10 cellular contexts compared by ENCODE assay signal in genomic region chr6:154653853-154654252, GRCh38.
DNase-seq lines count a peak whose midpoint lies in the region; ATAC-seq, FAIRE-seq and TF ChIP-seq lines count a peak whose summit lies in the region.
"Had no signal": no experiment of that assay in that cellular context is flagged by ENCODE, and none has a peak within 500 bp of the region (broad histone marks: within the 10 kb centered on the region; RNA-seq: fewer than 3 reads in every experiment).

No MANE protein-coding gene starts in this region.

- H3K27ac ChIP-seq in body of pancreas (peak overlapping the region in 2 of 4 donors; percentile 50 to 62), kidney (ENCODE audit: low read depth in 2 of 2, low read length in 2 of 2) (no peak overlapping the region), thoracic aorta (no peak overlapping the region)

- H3K36me3 ChIP-seq in body of pancreas (replicated peaks in 1 of 2; ENCODE audit: insufficient read depth in 1 of 2, low read depth in 2 of 2) (no peaks in the 10 kb centered on the region), kidney (ENCODE audit: control insufficient read depth in 1 of 2, insufficient read depth in 2 of 2, low read length in 2 of 2) (no peaks in the 10 kb centered on the region), thoracic aorta (no peaks in the 10 kb centered on the region)

- TF ChIP-seq CTCF in HFFc6 (IDR thresholded peaks at IDR 0.05) (no peak), body of pancreas (IDR thresholded peaks at IDR 0.05) (no peak), kidney (IDR thresholded peaks at IDR 0.05; ENCODE audit: borderline replicate concordance, extremely low read depth, insufficient read depth) (no peak), thoracic aorta (IDR thresholded peaks at IDR 0.05) (no peak)

- 49 to 57% methylated on average over 4 of the region's 4 CpGs for WGBS in body of pancreas, 2 donors

- FAIRE-seq in kidney (lab: Jason Lieb, UNC), result peak; percentile 52

- ATAC-seq in body of pancreas, result peak; percentile 74
- peak; percentile 70 for ATAC-seq in thoracic aorta (ENCODE audit: insufficient number of reproducible peaks, low FRiP score, low read depth)
- no peak for ATAC-seq in HG02571 (IDR thresholded peaks at IDR 0.05; ENCODE audit: unreplicated experiment)
- ATAC-seq in GM21360 (IDR thresholded peaks at IDR 0.05; ENCODE audit: unreplicated experiment), result no peak
- no peak for ATAC-seq in HG03159 (IDR thresholded peaks at IDR 0.05; ENCODE audit: unreplicated experiment)
- ATAC-seq in HG03442 (IDR thresholded peaks at IDR 0.05; ENCODE audit: unreplicated experiment), result no peak

- peak in 1 of 3 donors; percentile 40 for TF ChIP-seq POLR2A in body of pancreas (IDR thresholded peaks at IDR 0.05)

- DNase-seq in HFFc6, result peak; percentile 58
- DNase-seq in body of pancreas, result peak in 3 of 4 donors; percentile 13 to 38 (median 22)
- no peak for DNase-seq in kidney
- DNase-seq in thoracic aorta (ENCODE audit: low spot score), result peak; percentile 19
- DNase-seq: activated CD4-positive, alpha-beta T cell treated with anti-CD3 and anti-CD28 coated beads, Interleukin-2, amount 10 ng/mL, durations not matched to agents 24 days and 14 days; NCI-H748 treated with DMSO at 0.1 percent for 48 hours had no signal

- H3K4me3 Mint-ChIP-seq in HFFc6, result peak overlapping the region; percentile 74
- H3K4me3 Mint-ChIP-seq: activated CD4-positive, alpha-beta T cell treated with anti-CD3 and anti-CD28 coated beads, Interleukin-2, amount 10 ng/mL, durations not matched to agents 24 days and 14 days had no signal

- H3K36me3 Mint-ChIP-seq in HFFc6 (ENCODE audit: low read depth), result no peaks in the 10 kb centered on the region

- H3K9me3 ChIP-seq in body of pancreas (no peaks in the 10 kb centered on the region), kidney (ENCODE audit: control insufficient read depth in 1 of 2, low read length in 2 of 2) (no peaks in the 10 kb centered on the region), thoracic aorta (no peaks in the 10 kb centered on the region)

- peaks cover 18% of the 10 kb centered on the region for H3K4me1 Mint-ChIP-seq in HFFc6 (ENCODE audit: low read depth)
- H3K4me1 Mint-ChIP-seq: activated CD4-positive, alpha-beta T cell treated with anti-CD3 and anti-CD28 coated beads, Interleukin-2, amount 10 ng/mL, durations not matched to agents 24 days and 14 days had no signal

- H3K27ac Mint-ChIP-seq in HFFc6, result peak overlapping the region; percentile 52
- H3K27ac Mint-ChIP-seq: activated CD4-positive, alpha-beta T cell treated with anti-CD3 and anti-CD28 coated beads, Interleukin-2, amount 10 ng/mL, durations not matched to agents 24 days and 14 days had no signal

- no peaks in the 10 kb centered on the region for H3K9me3 Mint-ChIP-seq in HFFc6

- H3K4me1 ChIP-seq in body of pancreas, result peaks cover 23% of the 10 kb centered on the region
- H3K4me1 ChIP-seq in kidney (ENCODE audit: control insufficient read depth in 1 of 2, insufficient read depth in 1 of 2, low read depth in 1 of 2, low read length in 2 of 2), result peaks cover 0 to 2% of the 10 kb centered on the region in 2 donors
- peaks cover 14 to 38% of the 10 kb centered on the region in 2 donors for H3K4me1 ChIP-seq in thoracic aorta (ENCODE audit: control insufficient read depth in 1 of 2, low read depth in 2 of 2)

- H3K27me3 ChIP-seq in body of pancreas (no peaks in the 10 kb centered on the region), thoracic aorta (replicated peaks; ENCODE audit: insufficient read depth) (no peaks in the 10 kb centered on the region)

- H3K9ac ChIP-seq in kidney (ENCODE audit: low read length in 2 of 2), result no peak overlapping the region

- intact Hi-C loops in body of pancreas (cut with DNase I), result no loop called here
- intact Hi-C loops in kidney (cut with DNase I), result no loop called here

- no peak overlapping the region for H3K4me3 ChIP-seq in body of pancreas
- H3K4me3 ChIP-seq in kidney (ENCODE audit: low read length in 2 of 2), result no peak overlapping the region
- H3K4me3 ChIP-seq in thoracic aorta, result peak overlapping the region; percentile 31

- peaks cover 5% of the 10 kb centered on the region for H3K27me3 Mint-ChIP-seq in HFFc6 (ENCODE audit: insufficient read depth)

Comparison
In these comparisons a context has a peak if more than half of its experiments do, and no peak if none do; other contexts are left out.
1. ATAC-seq: peak in body of pancreas (single experiment) and thoracic aorta (single experiment); none in HG02571 (single experiment), GM21360 (single experiment), HG03159 (single experiment) and HG03442 (single experiment).